Comparison of ENCODE assay signal across 9 cellular contexts in the genomic region with DNA sequence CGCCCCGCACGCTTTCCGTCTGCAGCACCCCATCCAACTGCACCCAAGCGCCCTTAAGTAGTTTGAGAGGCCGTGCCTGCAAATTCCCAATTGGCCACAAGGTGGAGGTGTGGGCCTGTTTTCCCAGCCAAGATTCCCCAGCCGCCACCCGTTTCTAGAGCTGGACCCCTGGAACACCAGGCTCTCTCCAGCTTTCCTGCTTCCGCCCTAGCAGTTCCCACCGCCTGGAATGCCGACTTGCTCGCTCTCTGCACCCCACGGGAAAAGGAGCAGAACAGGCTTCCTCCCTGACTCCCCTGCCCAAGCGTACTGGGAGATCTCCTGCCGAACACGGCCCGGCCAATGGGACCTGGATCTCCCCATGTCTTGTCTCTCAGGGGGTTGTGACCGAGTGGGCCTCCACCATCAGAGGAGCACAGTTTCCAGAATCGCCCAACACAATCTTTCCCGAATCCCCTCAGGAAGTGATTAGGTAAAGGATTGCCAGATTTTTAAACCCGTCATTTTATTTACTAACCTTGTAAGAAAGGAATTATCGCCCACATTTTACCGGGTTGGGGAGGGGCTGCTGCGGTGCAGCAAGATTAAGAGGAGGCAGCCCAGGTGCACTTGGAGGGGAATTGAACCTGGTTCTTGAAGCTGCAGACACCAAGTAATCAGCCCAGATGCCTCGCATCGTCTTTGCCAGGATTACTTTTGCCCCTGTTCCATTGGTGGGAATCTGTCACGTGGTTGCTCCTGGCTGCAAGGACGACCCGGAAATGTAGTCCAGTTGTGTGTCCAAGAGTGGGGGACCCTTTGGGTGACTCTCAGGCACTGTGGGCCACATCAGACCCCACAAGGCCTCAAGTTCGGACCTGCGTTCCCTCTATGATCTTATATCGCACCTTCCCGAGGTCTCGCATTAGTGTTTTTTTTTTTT. TPM values are rescaled to one million over a fixed set of nuclear protein-coding genes. Genes with fewer than 3 reads are reported as not detected.
DNase-seq lines count a peak whose midpoint lies in the region; ATAC-seq, FAIRE-seq and TF ChIP-seq lines count a peak whose summit lies in the region.
"Had no signal": no experiment of that assay in that cellular context is flagged by ENCODE, and none has a peak within 500 bp of the region (broad histone marks: within the 10 kb centered on the region; RNA-seq: fewer than 3 reads in every experiment).

No MANE protein-coding gene starts in this region.

- no TSS peak for BruUV-seq in Calu3 (replicated peaks; lab: Mats Ljungman, UMichigan)

- H3K27ac ChIP-seq in HEK293 (ENCODE audit: extremely low read depth, low read depth, low read length), result peak overlapping the region; percentile 48

- TF ChIP-seq CTCF in Calu3 (IDR thresholded peaks at IDR 0.05; ENCODE audit: unreplicated experiment) (peak; percentile 87), HEK293 (tag by site-specific recombination; IDR thresholded peaks at IDR 0.05) (peak; percentile 82)

- CTCF ChIA-PET in Calu3 (lab: Charles Lee), result interaction anchor here (0.8 to 1.4 kb wide), 9 partner anchors 12 to 335 kb away, joined by 3 to 11 read pairs (median 6); a partner anchor contains a TSS
- CTCF ChIA-PET in HEK293 (lab: Yijun Ruan, JAX), result interaction anchor here (0.6 to 6.5 kb wide), 37 partner anchors 8 to 553 kb away, joined by 3 to 99 read pairs (median 4); a partner anchor contains a TSS

- H3K36me3 ChIP-seq in HEK293 (ENCODE audit: control insufficient read depth in 2 of 2, insufficient read depth in 1 of 2, low read length in 2 of 2), result no peaks in the 10 kb centered on the region

- H3K4me1 Mint-ChIP-seq in Calu3 (ENCODE audit: low read depth, unreplicated experiment), result peaks cover 13% of the 10 kb centered on the region

- H3K4me1 ChIP-seq in HEK293 (ENCODE audit: control insufficient read depth, insufficient read depth, low read length), result no peaks in the 10 kb centered on the region

- DNase-seq in Calu3, result peak; percentile 89
- DNase-seq in NCI-H2171 treated with DMSO at 0.1 percent for 48 hours (lab: John Stamatoyannopoulos, UW), result peak; percentile 76
- peak; percentile 31 to 65 (median 46) for DNase-seq in activated CD4-positive, CD25-positive, alpha-beta regulatory T cell (lab: John Stamatoyannopoulos, UW)
- peak; percentile 69 for DNase-seq in central memory CD4-positive, alpha-beta T cell
- DNase-seq in stimulated activated CD4-positive, alpha-beta T cell treated with anti-CD3 and anti-CD28 coated beads, Interleukin-12 subunit alpha, Interleukin-12 subunit beta, amount 100 ng/mL, for 24 hours (ENCODE audit: low read depth in 2 of 2), result peak; percentile 69 to 78

- FAIRE-seq in islet of Langerhans (lab: Jason Lieb, UNC), result peak; percentile 89

- peaks cover 20% of the 10 kb centered on the region for H3K36me3 Mint-ChIP-seq in Calu3 (ENCODE audit: insufficient read depth, unreplicated experiment)

- H3K4me3 Mint-ChIP-seq in Calu3 (ENCODE audit: low read depth, unreplicated experiment), result peak overlapping the region; percentile 93

- POLR2A ChIA-PET in HEK293 (lab: Yijun Ruan, JAX), result interaction anchor here (0.5 to 1.8 kb wide), 10 partner anchors 12 to 356 kb away, joined by 3 to 6 read pairs (median 4); a partner anchor contains a TSS

- no peak for ATAC-seq in GM19455 (IDR thresholded peaks at IDR 0.05; ENCODE audit: unreplicated experiment)

- peak overlapping the region; percentile 41 for H3K4me3 ChIP-seq in HEK293 (ENCODE audit: low read depth, low read length)

- intact Hi-C loops in Calu3 (cut with micrococcal nuclease; ENCODE audit: unreplicated experiment), result loop anchor here (2.0 to 5.0 kb wide), 3 partner anchors 92 to 414 kb away; no protein-coding TSS in a partner anchor

- H3K9me3 ChIP-seq in HEK293 (ENCODE audit: control insufficient read depth, insufficient read depth, low read depth, low read length), result no peaks in the 10 kb centered on the region

- peak overlapping the region; percentile 55 for H3K27ac Mint-ChIP-seq in Calu3 (ENCODE audit: unreplicated experiment)

- no peaks in the 10 kb centered on the region for H3K27me3 Mint-ChIP-seq in Calu3 (ENCODE audit: unreplicated experiment)

- H3K9me3 Mint-ChIP-seq in Calu3 (ENCODE audit: low read depth, unreplicated experiment), result no peaks in the 10 kb centered on the region

TF ChIP-seq in HEK293, 187 proteins besides CTCF, POLR2A, EP300 and RAD21 (continues in another document):
- TF ChIP-seq ZIC2 (tag by site-specific recombination; IDR thresholded peaks at IDR 0.05) (no peak), ZNF335 (tag by site-specific recombination; conservative IDR thresholded peaks at IDR 0.05) (peak; percentile 78), KLF9 (tag by site-specific recombination; IDR thresholded peaks at IDR 0.05; ENCODE audit: low read depth) (no peak), ZNF24 (tag by site-specific recombination; IDR thresholded peaks at IDR 0.05) (peak; percentile 40; the same call in 1 of the 2 replicates), ZNF837 (tag by site-specific recombination; IDR thresholded peaks at IDR 0.05) (no peak), ZNF792 (tag by site-specific recombination; IDR thresholded peaks at IDR 0.05) (no peak), ZNF48 (tag by site-specific recombination; IDR thresholded peaks at IDR 0.05) (no peak), ZNF654 (tag by site-specific recombination; IDR thresholded peaks at IDR 0.05; ENCODE audit: low read depth) (peak; percentile 76)
- TF ChIP-seq, protein P1, sequence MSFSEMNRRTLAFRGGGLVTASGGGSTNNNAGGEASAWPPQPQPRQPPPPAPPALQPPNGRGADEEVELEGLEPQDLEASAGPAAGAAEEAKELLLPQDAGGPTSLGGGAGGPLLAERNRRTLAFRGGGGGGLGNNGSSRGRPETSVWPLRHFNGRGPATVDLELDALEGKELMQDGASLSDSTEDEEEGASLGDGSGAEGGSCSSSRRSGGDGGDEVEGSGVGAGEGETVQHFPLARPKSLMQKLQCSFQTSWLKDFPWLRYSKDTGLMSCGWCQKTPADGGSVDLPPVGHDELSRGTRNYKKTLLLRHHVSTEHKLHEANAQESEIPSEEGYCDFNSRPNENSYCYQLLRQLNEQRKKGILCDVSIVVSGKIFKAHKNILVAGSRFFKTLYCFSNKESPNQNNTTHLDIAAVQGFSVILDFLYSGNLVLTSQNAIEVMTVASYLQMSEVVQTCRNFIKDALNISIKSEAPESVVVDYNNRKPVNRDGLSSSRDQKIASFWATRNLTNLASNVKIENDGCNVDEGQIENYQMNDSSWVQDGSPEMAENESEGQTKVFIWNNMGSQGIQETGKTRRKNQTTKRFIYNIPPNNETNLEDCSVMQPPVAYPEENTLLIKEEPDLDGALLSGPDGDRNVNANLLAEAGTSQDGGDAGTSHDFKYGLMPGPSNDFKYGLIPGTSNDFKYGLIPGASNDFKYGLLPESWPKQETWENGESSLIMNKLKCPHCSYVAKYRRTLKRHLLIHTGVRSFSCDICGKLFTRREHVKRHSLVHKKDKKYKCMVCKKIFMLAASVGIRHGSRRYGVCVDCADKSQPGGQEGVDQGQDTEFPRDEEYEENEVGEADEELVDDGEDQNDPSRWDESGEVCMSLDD (tag by site-specific recombination; IDR thresholded peaks at IDR 0.05), result peak; percentile 72
- TF ChIP-seq, protein P2, sequence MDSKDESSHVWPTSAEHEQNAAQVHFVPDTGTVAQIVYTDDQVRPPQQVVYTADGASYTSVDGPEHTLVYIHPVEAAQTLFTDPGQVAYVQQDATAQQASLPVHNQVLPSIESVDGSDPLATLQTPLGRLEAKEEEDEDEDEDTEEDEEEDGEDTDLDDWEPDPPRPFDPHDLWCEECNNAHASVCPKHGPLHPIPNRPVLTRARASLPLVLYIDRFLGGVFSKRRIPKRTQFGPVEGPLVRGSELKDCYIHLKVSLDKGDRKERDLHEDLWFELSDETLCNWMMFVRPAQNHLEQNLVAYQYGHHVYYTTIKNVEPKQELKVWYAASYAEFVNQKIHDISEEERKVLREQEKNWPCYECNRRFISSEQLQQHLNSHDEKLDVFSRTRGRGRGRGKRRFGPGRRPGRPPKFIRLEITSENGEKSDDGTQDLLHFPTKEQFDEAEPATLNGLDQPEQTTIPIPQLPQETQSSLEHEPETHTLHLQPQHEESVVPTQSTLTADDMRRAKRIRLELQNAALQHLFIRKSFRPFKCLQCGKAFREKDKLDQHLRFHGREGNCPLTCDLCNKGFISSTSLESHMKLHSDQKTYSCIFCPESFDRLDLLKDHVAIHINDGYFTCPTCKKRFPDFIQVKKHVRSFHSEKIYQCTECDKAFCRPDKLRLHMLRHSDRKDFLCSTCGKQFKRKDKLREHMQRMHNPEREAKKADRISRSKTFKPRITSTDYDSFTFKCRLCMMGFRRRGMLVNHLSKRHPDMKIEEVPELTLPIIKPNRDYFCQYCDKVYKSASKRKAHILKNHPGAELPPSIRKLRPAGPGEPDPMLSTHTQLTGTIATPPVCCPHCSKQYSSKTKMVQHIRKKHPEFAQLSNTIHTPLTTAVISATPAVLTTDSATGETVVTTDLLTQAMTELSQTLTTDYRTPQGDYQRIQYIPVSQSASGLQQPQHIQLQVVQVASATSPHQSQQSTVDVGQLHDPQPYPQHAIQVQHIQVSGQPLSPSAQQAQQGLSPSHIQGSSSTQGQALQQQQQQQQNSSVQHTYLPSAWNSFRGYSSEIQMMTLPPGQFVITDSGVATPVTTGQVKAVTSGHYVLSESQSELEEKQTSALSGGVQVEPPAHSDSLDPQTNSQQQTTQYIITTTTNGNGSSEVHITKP (tag by site-specific recombination; IDR thresholded peaks at IDR 0.05), result peak; percentile 92
- TF ChIP-seq, protein P3, sequence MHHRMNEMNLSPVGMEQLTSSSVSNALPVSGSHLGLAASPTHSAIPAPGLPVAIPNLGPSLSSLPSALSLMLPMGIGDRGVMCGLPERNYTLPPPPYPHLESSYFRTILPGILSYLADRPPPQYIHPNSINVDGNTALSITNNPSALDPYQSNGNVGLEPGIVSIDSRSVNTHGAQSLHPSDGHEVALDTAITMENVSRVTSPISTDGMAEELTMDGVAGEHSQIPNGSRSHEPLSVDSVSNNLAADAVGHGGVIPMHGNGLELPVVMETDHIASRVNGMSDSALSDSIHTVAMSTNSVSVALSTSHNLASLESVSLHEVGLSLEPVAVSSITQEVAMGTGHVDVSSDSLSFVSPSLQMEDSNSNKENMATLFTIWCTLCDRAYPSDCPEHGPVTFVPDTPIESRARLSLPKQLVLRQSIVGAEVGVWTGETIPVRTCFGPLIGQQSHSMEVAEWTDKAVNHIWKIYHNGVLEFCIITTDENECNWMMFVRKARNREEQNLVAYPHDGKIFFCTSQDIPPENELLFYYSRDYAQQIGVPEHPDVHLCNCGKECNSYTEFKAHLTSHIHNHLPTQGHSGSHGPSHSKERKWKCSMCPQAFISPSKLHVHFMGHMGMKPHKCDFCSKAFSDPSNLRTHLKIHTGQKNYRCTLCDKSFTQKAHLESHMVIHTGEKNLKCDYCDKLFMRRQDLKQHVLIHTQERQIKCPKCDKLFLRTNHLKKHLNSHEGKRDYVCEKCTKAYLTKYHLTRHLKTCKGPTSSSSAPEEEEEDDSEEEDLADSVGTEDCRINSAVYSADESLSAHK (tag by site-specific recombination; IDR thresholded peaks at IDR 0.05), result 0 out of 2 replicates have a peak, but pooled peaks have one; percentile 12

RNA-seq across cellular contexts. Expression of a gene that starts 3.5 kb away (rescaled TPM):
- 1.9 and 3.6 TPM in 2 replicates for total RNA-seq in Calu3 (2022)

RNA-seq across cellular contexts. Expression of a gene that starts 7.3 kb away (rescaled TPM):
- total RNA-seq in Calu3 (2022), result 72.7 and 77.5 TPM in 2 replicates

RNA-seq across cellular contexts. Expression of a gene that starts 15.2 kb away (rescaled TPM):
- 67.1 and 81.9 TPM in 2 replicates for total RNA-seq in Calu3 (2022)

RNA-seq across cellular contexts. Expression of a gene that starts 39.7 kb away (rescaled TPM):
- 5.3 and 6.8 TPM in 2 replicates for total RNA-seq in Calu3 (2022)

RNA-seq across cellular contexts. Expression of a gene that starts 49.8 kb away (rescaled TPM):
- total RNA-seq in Calu3 (2022), result 1.2 and 1.3 TPM in 2 replicates
- total RNA-seq: subcutaneous adipose tissue had no signal
